7 cellular contexts compared by ENCODE assay signal in genomic region chr17:21738185-21738584, GRCh38. TPM values are rescaled to one million over a fixed set of nuclear protein-coding genes. Genes with fewer than 3 reads are reported as not detected.
"Had no signal": no experiment of that assay in that cellular context is flagged by ENCODE, and none has a peak within 500 bp of the region (broad histone marks: within the 10 kb centered on the region; RNA-seq: fewer than 3 reads in every experiment).

No MANE protein-coding gene starts in this region.

RNA-seq across cellular contexts. Expression of gene KCNJ18, which starts 45.9 kb away (rescaled TPM):
- total RNA-seq: GM23338, H1, H9, HFFc6, HT1080, IMR-90, K562 had no signal
- polyA plus RNA-seq: GM23338, H1, IMR-90, K562 had no signal
